ENCODE assay signal across 1 cellular context in genomic region chr17:46081018-46081320, GRCh38.
TF ChIP-seq lines count a peak whose summit lies in the region.

No MANE protein-coding gene starts in this region.

TF ChIP-seq in HepG2, 621 proteins besides CTCF, POLR2A, EP300 and RAD21 (continued from another document):
- no peak for TF ChIP-seq SKIL (CRISPR knock-in tag; IDR thresholded peaks at IDR 0.05; ENCODE audit: borderline replicate concordance)
- no peak for TF ChIP-seq LCORL (IDR thresholded peaks at IDR 0.05)
- TF ChIP-seq LCORL (CRISPR knock-in tag; IDR thresholded peaks at IDR 0.05), result no peak
- no peak for TF ChIP-seq SRF (IDR thresholded peaks at IDR 0.05; ENCODE audit: low read depth, low read length)
- no peak for TF ChIP-seq ZNF24 (IDR thresholded peaks at IDR 0.05)
- TF ChIP-seq SOX13 (IDR thresholded peaks at IDR 0.05), result no peak
- peak in 1 of 2 experiments; percentile 79; a peak in 2 of 4 replicates for TF ChIP-seq SOX13 (CRISPR knock-in tag; conservative IDR thresholded peaks at IDR 0.05 in 1 of 2, IDR thresholded peaks at IDR 0.05 in 1 of 2)
- no peak for TF ChIP-seq UBTF (CRISPR knock-in tag; IDR thresholded peaks at IDR 0.05)
- TF ChIP-seq ZNF737 (CRISPR knock-in tag; IDR thresholded peaks at IDR 0.05; ENCODE audit: borderline replicate concordance), result no peak
- no peak for TF ChIP-seq KLF12 (CRISPR knock-in tag; IDR thresholded peaks at IDR 0.05; ENCODE audit: borderline replicate concordance)
- peak; percentile 74 to 82 for TF ChIP-seq MAFK (conservative IDR thresholded peaks at IDR 0.05 in 1 of 2, IDR thresholded peaks at IDR 0.05 in 1 of 2; ENCODE audit: low read length in 2 of 2)
- no peak for TF ChIP-seq ZNF17 (CRISPR knock-in tag; IDR thresholded peaks at IDR 0.05)
- TF ChIP-seq MAFF (IDR thresholded peaks at IDR 0.05; ENCODE audit: low read depth, low read length), result peak; percentile 70
- TF ChIP-seq MNT (IDR thresholded peaks at IDR 0.05), result no peak
- TF ChIP-seq CREB1 (IDR thresholded peaks at IDR 0.05), result no peak
- TF ChIP-seq CREB1 (CRISPR knock-in tag; IDR thresholded peaks at IDR 0.05), result no peak
- no peak for TF ChIP-seq MXD4 (CRISPR knock-in tag; IDR thresholded peaks at IDR 0.05)
- peak; percentile 48; the same call in 1 of the 2 replicates for TF ChIP-seq SOX5 (CRISPR knock-in tag; IDR thresholded peaks at IDR 0.05; ENCODE audit: borderline replicate concordance)
- no peak for TF ChIP-seq ZNF879 (CRISPR knock-in tag; IDR thresholded peaks at IDR 0.05)
- TF ChIP-seq FOXP1 (IDR thresholded peaks at IDR 0.05), result no peak
- 0 out of 2 replicates have a peak, but pooled peaks have one; percentile 10 for TF ChIP-seq FOXP1 (CRISPR knock-in tag; IDR thresholded peaks at IDR 0.05)
- no peak for TF ChIP-seq RARA (CRISPR knock-in tag; IDR thresholded peaks at IDR 0.05)
- no peak for TF ChIP-seq CHD4 (IDR thresholded peaks at IDR 0.05; ENCODE audit: borderline replicate concordance, low read length)
- TF ChIP-seq ISL2 (CRISPR knock-in tag; IDR thresholded peaks at IDR 0.05), result no peak
- no peak for TF ChIP-seq KMT2A (CRISPR knock-in tag; IDR thresholded peaks at IDR 0.05)
- TF ChIP-seq ZNF546 (CRISPR knock-in tag; conservative IDR thresholded peaks at IDR 0.05), result no peak
- TF ChIP-seq ZFAT (CRISPR knock-in tag; conservative IDR thresholded peaks at IDR 0.05), result no peak
TF ChIP-seq in HepG2: peak in this region for 5.
